In genomic region chr14:22887260-22887989, GRCh38 we compare ENCODE assay signal across 6 cellular contexts.
DNase-seq lines count a peak whose midpoint lies in the region; TF ChIP-seq lines count a peak whose summit lies in the region.

No MANE protein-coding gene starts in this region.

- in situ Hi-C loops in astrocyte of the cerebellum (cut with HindIII; ENCODE audit: low sequenced_read_pairs) = no loop called here

- H3K4me3 ChIP-seq in HFF-Myc (replicated peaks; ENCODE audit: low read depth, low read length) (peak overlapping the region; percentile 40), astrocyte of the cerebellum (ENCODE audit: low read depth, low read length) (peak overlapping the region; percentile 51)

- DNase-seq in DMS 273 treated with DMSO at 0.1 percent for 48 hours (lab: John Stamatoyannopoulos, UW) (peak; percentile 43), HFF-Myc (ENCODE audit: extremely low read depth, low read depth) (no peak), NCI-H2227 (lab: John Stamatoyannopoulos, UW; ENCODE audit: unreplicated experiment) (peak; percentile 91), astrocyte of the cerebellum (ENCODE audit: low read depth) (peak; percentile 52), medulla oblongata (ENCODE audit: extremely low spot score) (peak; percentile 53), cortex of kidney (lab: John Stamatoyannopoulos, UW) (no peak)

- TF ChIP-seq CTCF in HFF-Myc (IDR thresholded peaks at IDR 0.05; ENCODE audit: low read depth, low read length, missing control alignments) (no peak), astrocyte of the cerebellum (IDR thresholded peaks at IDR 0.05; ENCODE audit: low read depth, low read length, missing control alignments) (no peak)

Comparison
In these comparisons a context has a peak if more than half of its experiments do, and no peak if none do; other contexts are left out.
1. DNase-seq: peak in DMS 273 treated with DMSO at 0.1 percent for 48 hours (single experiment), NCI-H2227 (single experiment), astrocyte of the cerebellum (single experiment) and medulla oblongata (single experiment); none in HFF-Myc (single experiment) and cortex of kidney (single experiment).